22 cellular contexts compared by ENCODE assay signal in genomic region chr6:129583864-129584263, GRCh38.
DNase-seq lines count a peak whose midpoint lies in the region; ATAC-seq, FAIRE-seq and TF ChIP-seq lines count a peak whose summit lies in the region.
"Had no signal": no experiment of that assay in that cellular context is flagged by ENCODE, and none has a peak within 500 bp of the region (broad histone marks: within the 10 kb centered on the region; RNA-seq: fewer than 3 reads in every experiment).

No MANE protein-coding gene starts in this region.

- H3K27ac ChIP-seq in HepG2 (ENCODE audit: extremely low read length, insufficient read depth, low read length), result no peak overlapping the region
- no peak overlapping the region for H3K27ac ChIP-seq in right lobe of liver
- no peak overlapping the region for H3K27ac ChIP-seq in heart right ventricle

- H3K27me3 ChIP-seq in HepG2 (ENCODE audit: control insufficient read depth in 1 of 2, insufficient read depth in 2 of 2, low read length in 2 of 2) (no peaks in the 10 kb centered on the region), right lobe of liver (no peaks in the 10 kb centered on the region), heart right ventricle (no peaks in the 10 kb centered on the region)

- BruUV-seq in HepG2 (replicated peaks; lab: Mats Ljungman, UMichigan), result no TSS peak

- TF ChIP-seq CTCF in HepG2 (CRISPR knock-in tag; IDR thresholded peaks at IDR 0.05), result no peak
- TF ChIP-seq CTCF in right lobe of liver (IDR thresholded peaks at IDR 0.05), result no peak
- TF ChIP-seq CTCF in heart right ventricle (IDR thresholded peaks at IDR 0.05), result no peak

- DNase-seq in HepG2 (ENCODE audit: low spot score) (no peak), right lobe of liver (no peak), NCI-H69 (lab: John Stamatoyannopoulos, UW) (peak; percentile 6), inferior parietal cortex (ENCODE audit: extremely low spot score) (peak; percentile 25), heart right ventricle (no peak), NCI-H187 treated with DMSO at 0.1 percent for 48 hours (lab: John Stamatoyannopoulos, UW) (no peak)
- DNase-seq: AML-193; C1 segment of cervical spinal cord; CD4-positive, alpha-beta memory T cell; COR-L47; DMS53; HCEC 1CT; KBM-7; MV-4-11; NCI-H2029 treated with DMSO at 0.1 percent for 48 hours; NCI-H2171; NCI-H774; SIG-M5 had no signal

- ATAC-seq in HepG2 (no peak), right lobe of liver (no peak), heart right ventricle (no peak), HG03280 (IDR thresholded peaks at IDR 0.05; ENCODE audit: unreplicated experiment) (no peak), GM21360 (IDR thresholded peaks at IDR 0.05; ENCODE audit: unreplicated experiment) (no peak)

- no peak for TF ChIP-seq RAD21 in HepG2 (CRISPR knock-in tag; IDR thresholded peaks at IDR 0.05)

- intact Hi-C loops in HepG2 (cut with micrococcal nuclease; ENCODE audit: unreplicated experiment) (no loop called here), right lobe of liver (cut with DNase I) (no loop called here), heart right ventricle (cut with DNase I) (no loop called here)

- TF ChIP-seq EP300 in HepG2 (IDR thresholded peaks at IDR 0.05; ENCODE audit: low read depth in 2 of 2, low read length in 2 of 2), result no peak
- no peak for TF ChIP-seq EP300 in HepG2 (CRISPR knock-in tag; IDR thresholded peaks at IDR 0.05; ENCODE audit: borderline replicate concordance)

- no peak for FAIRE-seq in HepG2 (lab: Jason Lieb, UNC)
- FAIRE-seq: H1, RCC 7860 had no signal

- H2AFZ ChIP-seq in HepG2 (ENCODE audit: low read length), result no peak overlapping the region

- TF ChIP-seq POLR2A in HepG2 (IDR thresholded peaks at IDR 0.05; ENCODE audit: insufficient read depth in 1 of 2, low read depth in 2 of 2, low read length in 2 of 2) (no peak), right lobe of liver (IDR thresholded peaks at IDR 0.05) (no peak)

- H3K4me2 ChIP-seq in HepG2 (ENCODE audit: low read depth, low read length), result no peak overlapping the region

- CTCF ChIA-PET in HepG2 (lab: Yijun Ruan, JAX; ENCODE audit: low intra/inter-chr PET ratio, low total read pairs), result no interaction called here

- H3K4me1 ChIP-seq in HepG2 (ENCODE audit: insufficient read depth, low read length), result no peaks in the 10 kb centered on the region
- no peaks in the 10 kb centered on the region for H3K4me1 ChIP-seq in right lobe of liver
- no peaks in the 10 kb centered on the region for H3K4me1 ChIP-seq in heart right ventricle

- H3K9me3 ChIP-seq in HepG2 (ENCODE audit: low read length) (no peaks in the 10 kb centered on the region), right lobe of liver (no peaks in the 10 kb centered on the region), heart right ventricle (no peaks in the 10 kb centered on the region)

- in situ Hi-C loops in HepG2 (cut with HindIII; ENCODE audit: extremely low pct_ligation_motif_present, low pct_unique_long_range_greater_than_20kb), result no loop called here

- POLR2A ChIA-PET in HepG2 (lab: Yijun Ruan, JAX), result no interaction called here

- H3K4me3 ChIP-seq in HepG2 (replicated peaks in 1 of 3; ENCODE audit: insufficient read depth in 1 of 3, low read depth in 2 of 3, low read length in 3 of 3), result no peak overlapping the region
- H3K4me3 ChIP-seq in right lobe of liver, result no peak overlapping the region
- H3K4me3 ChIP-seq in heart right ventricle, result no peak overlapping the region

- no peaks in the 10 kb centered on the region for H4K20me1 ChIP-seq in HepG2 (ENCODE audit: insufficient read depth, low read length)

- H3K79me2 ChIP-seq in HepG2 (ENCODE audit: insufficient read depth, low read length), result no peaks in the 10 kb centered on the region

- H3K36me3 ChIP-seq in HepG2 (replicated peaks in 1 of 2; ENCODE audit: control insufficient read depth in 1 of 2, insufficient read depth in 2 of 2, low read length in 2 of 2) (peaks cover 21 to 61% of the 10 kb centered on the region in 2 experiments), right lobe of liver (no peaks in the 10 kb centered on the region), heart right ventricle (peaks cover 0 to 71% (median 0%) of the 10 kb centered on the region in 9 donors)

- 97% methylated on average over 7 of the region's 7 CpGs for WGBS in HepG2 (ENCODE audit: low lambda C conversion rate)
- 83% methylated on average over 7 of the region's 7 CpGs for WGBS in right lobe of liver (ENCODE audit: insufficient coverage, low coverage, low lambda C conversion rate, missing lambda C conversion rate)
- 79 to 82% methylated on average over 7 of the region's 7 CpGs for WGBS in heart right ventricle, 2 donors

- H3K9ac ChIP-seq in HepG2 (ENCODE audit: insufficient read depth, low read depth, low read length), result no peak overlapping the region

TF ChIP-seq in HepG2, 621 proteins besides CTCF, POLR2A, EP300 and RAD21:
- TF ChIP-seq MBD4 (IDR thresholded peaks at IDR 0.05; ENCODE audit: borderline replicate concordance, low read length), result no peak
- TF ChIP-seq RBM22 (optimal IDR thresholded peaks at IDR 0.05; ENCODE audit: low read length), result peak; percentile 43

Comparison
In these comparisons a context has a peak if more than half of its experiments do, and no peak if none do; other contexts are left out.
1. DNase-seq: peak in NCI-H69 (single experiment) and inferior parietal cortex (single experiment); none in HepG2 (single experiment), right lobe of liver (0 of 3), heart right ventricle (0 of 2) and NCI-H187 treated with DMSO at 0.1 percent for 48 hours (single experiment).